Comparison of ENCODE assay signal across 7 cellular contexts in genomic region chr6:106097368-106098231, GRCh38. TPM values are rescaled to one million over a fixed set of nuclear protein-coding genes. Genes with fewer than 3 reads are reported as not detected.
DNase-seq lines count a peak whose midpoint lies in the region; ATAC-seq and TF ChIP-seq lines count a peak whose summit lies in the region.

No MANE protein-coding gene starts in this region.

- peaks cover 61% of the 10 kb centered on the region for H3K27me3 ChIP-seq in gastroesophageal sphincter
- H3K27me3 ChIP-seq in sigmoid colon: peaks cover 0 to 59% (median 22%) of the 10 kb centered on the region in 3 donors

- 7 to 24% methylated on average over 17 to 19 of the region's 19 CpGs for WGBS in gastroesophageal sphincter (ENCODE audit: low coverage in 1 of 2), 2 donors
- 2 to 3% methylated on average over 19 of the region's 19 CpGs for WGBS in sigmoid colon, 2 donors

- TF ChIP-seq POLR2A in gastroesophageal sphincter (IDR thresholded peaks at IDR 0.05): no peak
- no peak for TF ChIP-seq POLR2A in sigmoid colon (IDR thresholded peaks at IDR 0.05)

- TF ChIP-seq CTCF in gastroesophageal sphincter (IDR thresholded peaks at IDR 0.05) (no peak), sigmoid colon (IDR thresholded peaks at IDR 0.05) (no peak)

- H3K9me3 ChIP-seq in gastroesophageal sphincter (no peaks in the 10 kb centered on the region), sigmoid colon (no peaks in the 10 kb centered on the region)

- H3K4me3 ChIP-seq in gastroesophageal sphincter (peak overlapping the region; percentile 20 to 43), sigmoid colon (peak overlapping the region; percentile 17 to 42 (median 27))

- intact Hi-C loops in sigmoid colon (cut with DNase I): loop anchor here (10.0 kb wide), 1 partner anchor 613 kb away; no protein-coding TSS in a partner anchor
- intact Hi-C loops in posterior vena cava (cut with DNase I): loop anchor here in 1 of 2 donors (10.0 kb wide), 1 partner anchor 127 kb away; no protein-coding TSS in a partner anchor

- TF ChIP-seq EP300 in gastroesophageal sphincter (IDR thresholded peaks at IDR 0.05): no peak
- TF ChIP-seq EP300 in sigmoid colon (IDR thresholded peaks at IDR 0.05): no peak

- DNase-seq in NCI-H69 (lab: John Stamatoyannopoulos, UW) (peak; percentile 25), sigmoid colon (no peak), posterior vena cava (ENCODE audit: low spot score) (no peak)
- peak; percentile 36 for DNase-seq in activated effector memory CD4-positive, alpha-beta T cell treated with Interleukin-2 at 50 U/mL for 16 hours

- no peaks in the 10 kb centered on the region for H3K36me3 ChIP-seq in gastroesophageal sphincter
- no peaks in the 10 kb centered on the region for H3K36me3 ChIP-seq in sigmoid colon

- ATAC-seq in GM18517 (IDR thresholded peaks at IDR 0.05; ENCODE audit: unreplicated experiment) (peak; percentile 42), HG02571 (IDR thresholded peaks at IDR 0.05; ENCODE audit: unreplicated experiment) (peak; percentile 35), gastroesophageal sphincter (peak; percentile 62)

- H3K27ac ChIP-seq in gastroesophageal sphincter (peak overlapping the region; percentile 58 to 65 (median 60)), sigmoid colon (peak overlapping the region; percentile 38 to 73 (median 50))

- H3K4me1 ChIP-seq in gastroesophageal sphincter: peaks cover 0 to 21% (median 2%) of the 10 kb centered on the region in 3 donors
- peaks cover 0 to 6% (median 0%) of the 10 kb centered on the region in 4 donors for H3K4me1 ChIP-seq in sigmoid colon

RNA-seq across cellular contexts. Expression of gene PRDM1, which starts 11.5 kb away (rescaled TPM):
- total RNA-seq in gastroesophageal sphincter: 1 to 10 TPM; 1.8 to 4.0 (median 3.2) TPM
- 1 to 10 TPM in 3 of 4 donors, under 1 TPM in 1; 0.55 to 1.6 (median 1.2) TPM for total RNA-seq in sigmoid colon
- polyA plus RNA-seq in sigmoid colon: 10 to 100 TPM in 1 of 3 donors, 1 to 10 TPM in 2; 3.0 to 17.6 (median 7.2) TPM
- total RNA-seq in posterior vena cava: 1 to 10 TPM; 2.4 to 2.9 TPM

Comparison
In these comparisons a context has a peak if more than half of its experiments do, and no peak if none do; other contexts are left out.
1. DNase-seq: peak in NCI-H69 (single experiment) and activated effector memory CD4-positive, alpha-beta T cell treated with Interleukin-2 at 50 U/mL for 16 hours (single experiment); none in sigmoid colon (single experiment) and posterior vena cava (single experiment).
2. Peak in every context shown above with its lines, with median percentiles within 50 percentile points of each other: ATAC-seq.